In the genomic region with DNA sequence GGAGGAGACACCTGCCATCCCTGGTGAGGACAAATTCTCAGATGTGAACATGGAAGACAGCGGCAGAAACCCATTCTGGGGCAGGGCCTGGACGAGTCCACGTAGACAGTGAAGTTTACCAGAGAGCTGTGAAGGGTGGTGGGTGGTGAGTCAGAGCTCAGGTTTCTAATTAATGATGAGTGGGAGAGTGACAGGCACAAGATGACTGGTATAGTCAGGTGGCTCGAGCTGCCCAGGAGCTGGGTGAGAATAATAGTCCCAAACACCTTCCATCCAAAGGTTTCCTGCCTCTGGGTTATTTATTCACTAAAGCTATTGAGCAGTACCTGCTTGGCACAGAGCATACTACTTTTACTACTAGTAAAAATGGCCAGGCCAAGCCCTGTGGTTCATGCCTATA, we compare ENCODE assay signal across 13 cellular contexts. TPM values are rescaled to one million over a fixed set of nuclear protein-coding genes. Genes with fewer than 3 reads are reported as not detected.
DNase-seq lines count a peak whose midpoint lies in the region; ATAC-seq, FAIRE-seq and TF ChIP-seq lines count a peak whose summit lies in the region.
"Had no signal": no experiment of that assay in that cellular context is flagged by ENCODE, and none has a peak within 500 bp of the region (broad histone marks: within the 10 kb centered on the region; RNA-seq: fewer than 3 reads in every experiment).

No MANE protein-coding gene starts in this region.

- ATAC-seq in right cardiac atrium, result no peak

- H3K27me3 ChIP-seq in small intestine (ENCODE audit: control insufficient read depth in 2 of 2, insufficient read depth in 2 of 2, low read length in 2 of 2), result no peaks in the 10 kb centered on the region
- H3K27me3 ChIP-seq in right cardiac atrium (ENCODE audit: control insufficient read depth, insufficient read depth), result no peaks in the 10 kb centered on the region
- H3K27me3 ChIP-seq: esophagus muscularis mucosa, ovary had no signal

- intact Hi-C loops in CD14-positive monocyte (cut with micrococcal nuclease) (loop anchor here in 1 of 2 donors (10.0 kb wide), 1 partner anchor 337 kb away; a partner anchor contains a TSS), right cardiac atrium (cut with DNase I) (no loop called here)

- H3K36me3 Mint-ChIP-seq in CD14-positive monocyte, result peaks cover 16 to 32% of the 10 kb centered on the region in 2 donors

- peaks cover 0 to 4% of the 10 kb centered on the region in 2 donors for H3K4me1 ChIP-seq in small intestine (ENCODE audit: control insufficient read depth in 2 of 2, insufficient read depth in 1 of 2, low read depth in 1 of 2, low read length in 1 of 2)
- H3K4me1 ChIP-seq in right cardiac atrium (ENCODE audit: control insufficient read depth, insufficient read depth, low read length), result peaks cover 1% of the 10 kb centered on the region

- H3K27ac ChIP-seq in small intestine (ENCODE audit: low read depth in 1 of 2, low read length in 1 of 2) (peak overlapping the region; percentile 46 to 88), right cardiac atrium (ENCODE audit: low read length) (no peak overlapping the region)
- H3K27ac ChIP-seq: esophagus muscularis mucosa, ovary had no signal

- no peak for FAIRE-seq in small intestine (lab: Jason Lieb, UNC)
- FAIRE-seq: keratinocyte had no signal

- no peak overlapping the region for H3K4me3 Mint-ChIP-seq in CD14-positive monocyte

- H3K9me3 Mint-ChIP-seq in CD14-positive monocyte, result no peaks in the 10 kb centered on the region

- peaks cover 15% of the 10 kb centered on the region for H3K4me1 Mint-ChIP-seq in CD14-positive monocyte

- no peaks in the 10 kb centered on the region for H3K36me3 ChIP-seq in small intestine (ENCODE audit: control insufficient read depth in 2 of 2, insufficient read depth in 2 of 2, low read length in 2 of 2)
- H3K36me3 ChIP-seq: esophagus muscularis mucosa, ovary had no signal

- H3K4me3 ChIP-seq in small intestine (ENCODE audit: low read depth in 1 of 2, low read length in 2 of 2) (no peak overlapping the region), right cardiac atrium (ENCODE audit: low read length) (no peak overlapping the region)
- H3K4me3 ChIP-seq: esophagus muscularis mucosa, ovary had no signal

- DNase-seq in activated naive CD4-positive, alpha-beta T cell treated with Interleukin-2 at 50 U/mL for 16 hours, result peak; percentile 34
- no peak for DNase-seq in activated naive CD4-positive, alpha-beta T cell (lab: John Stamatoyannopoulos, UW)
- peak; percentile 21 for DNase-seq in NCI-H146 (lab: John Stamatoyannopoulos, UW)
- peak; percentile 49 to 67 for DNase-seq in T47D (ENCODE audit: low read depth in 1 of 2, low spot score in 1 of 2)
- peak; percentile 84 for DNase-seq in small intestine
- DNase-seq in DMS114 treated with DMSO at 0.1 percent for 48 hours (lab: John Stamatoyannopoulos, UW; ENCODE audit: unreplicated experiment), result no peak
- DNase-seq in CD14-positive monocyte (ENCODE audit: low spot score), result no peak
- DNase-seq in right cardiac atrium, result no peak
- DNase-seq: AML-193 had no signal

- H3K27me3 Mint-ChIP-seq in CD14-positive monocyte (ENCODE audit: low read depth in 3 of 3), result peaks cover 2 to 6% (median 3%) of the 10 kb centered on the region in 3 donors

- TF ChIP-seq CTCF in CD14-positive monocyte (IDR thresholded peaks at IDR 0.05), result no peak

- in situ Hi-C loops in T47D (cut with HindIII; ENCODE audit: low pct_unique_long_range_greater_than_20kb, low sequenced_read_pairs), result no loop called here

- no peak overlapping the region for H3K27ac Mint-ChIP-seq in CD14-positive monocyte

- 12 to 49% (median 42%) methylated on average over 4 of the region's 4 CpGs for WGBS in small intestine, 3 donors
- 74% methylated on average over 4 of the region's 4 CpGs for WGBS in right cardiac atrium

- H3K9me3 ChIP-seq in small intestine (ENCODE audit: control insufficient read depth, low read depth) (no peaks in the 10 kb centered on the region), right cardiac atrium (ENCODE audit: control insufficient read depth, low read length) (no peaks in the 10 kb centered on the region)
- H3K9me3 ChIP-seq: esophagus muscularis mucosa, ovary had no signal

RNA-seq across cellular contexts. Expression of a gene that starts 6.0 kb away (rescaled TPM):
- 10 to 100 TPM; 19.5 to 61.6 (median 43.6) TPM for polyA plus RNA-seq in small intestine
- polyA plus RNA-seq in CD14-positive monocyte, result not detected
- not detected for total RNA-seq in right cardiac atrium
- polyA plus RNA-seq in right cardiac atrium, result 0.09 TPM
- total RNA-seq: SK-MEL-5 had no signal

Comparison
In these comparisons a context has a peak if more than half of its experiments do, and no peak if none do; other contexts are left out.
1. DNase-seq: peak in activated naive CD4-positive, alpha-beta T cell treated with Interleukin-2 at 50 U/mL for 16 hours (single experiment), NCI-H146 (single experiment), T47D (2 of 2) and small intestine (single experiment); none in activated naive CD4-positive, alpha-beta T cell (0 of 4), DMS114 treated with DMSO at 0.1 percent for 48 hours (single experiment), CD14-positive monocyte (single experiment) and right cardiac atrium (0 of 3).
2. RNA of a gene that starts 6.0 kb away (polyA plus RNA-seq): 19.5 to 61.6 TPM in small intestine; 0.09 TPM in right cardiac atrium (single experiment) and not detected in CD14-positive monocyte; every median in the first group is over 10 times any median in the second.